In genomic region chrX:110038900-110039299, GRCh38 we compare ENCODE assay signal across 19 cellular contexts.
"Had no signal": no experiment of that assay in that cellular context is flagged by ENCODE, and none has a peak within 500 bp of the region (broad histone marks: within the 10 kb centered on the region; RNA-seq: fewer than 3 reads in every experiment).

No MANE protein-coding gene starts in this region.

- H3K27ac ChIP-seq: KMS-11, RWPE1 had no signal

- H3K9me3 ChIP-seq: SK-N-SH had no signal

- H3K4me2 ChIP-seq: KMS-11, SK-N-SH had no signal

- DNase-seq: Kasumi-1, MM.1S, NCI-H1092 treated with DMSO at 0.1 percent for 48 hours, NCI-H1436, NCI-H187, NCI-H2029, NCI-H2081 treated with DMSO at 0.1 percent for 48 hours, NCI-H2171, NCI-H226, NCI-H446, NCI-H510A, NCI-H524 treated with DMSO at 0.1 percent for 48 hours, NCI-H69, NCI-H774, SHP77, SK-N-SH, SW 1271 had no signal

- H3K9ac ChIP-seq: KMS-11, SK-N-SH had no signal
